In genomic region chr3:190318666-190319065, GRCh38 we compare ENCODE assay signal across 2 cellular contexts.
TF ChIP-seq lines count a peak whose summit lies in the region.

No MANE protein-coding gene starts in this region.

TF ChIP-seq in GM12878, 131 proteins besides CTCF, POLR2A, EP300 and RAD21 (continues in another document):
- TF ChIP-seq, protein P1, sequence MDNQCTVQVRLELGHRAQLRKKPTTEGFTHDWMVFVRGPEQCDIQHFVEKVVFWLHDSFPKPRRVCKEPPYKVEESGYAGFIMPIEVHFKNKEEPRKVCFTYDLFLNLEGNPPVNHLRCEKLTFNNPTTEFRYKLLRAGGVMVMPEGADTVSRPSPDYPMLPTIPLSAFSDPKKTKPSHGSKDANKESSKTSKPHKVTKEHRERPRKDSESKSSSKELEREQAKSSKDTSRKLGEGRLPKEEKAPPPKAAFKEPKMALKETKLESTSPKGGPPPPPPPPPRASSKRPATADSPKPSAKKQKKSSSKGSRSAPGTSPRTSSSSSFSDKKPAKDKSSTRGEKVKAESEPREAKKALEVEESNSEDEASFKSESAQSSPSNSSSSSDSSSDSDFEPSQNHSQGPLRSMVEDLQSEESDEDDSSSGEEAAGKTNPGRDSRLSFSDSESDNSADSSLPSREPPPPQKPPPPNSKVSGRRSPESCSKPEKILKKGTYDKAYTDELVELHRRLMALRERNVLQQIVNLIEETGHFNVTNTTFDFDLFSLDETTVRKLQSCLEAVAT (IDR thresholded peaks at IDR 0.05), result no peak
- TF ChIP-seq MTA2 (IDR thresholded peaks at IDR 0.05; ENCODE audit: low read depth) (peak; percentile 38; the same call in 1 of the 2 replicates), NR2C1 (IDR thresholded peaks at IDR 0.05) (no peak), RUNX3 (IDR thresholded peaks at IDR 0.05; ENCODE audit: low read length) (no peak), ASH2L (IDR thresholded peaks at IDR 0.05; ENCODE audit: borderline replicate concordance, low read depth) (no peak), HCFC1 (IDR thresholded peaks at IDR 0.05; ENCODE audit: low read length) (no peak), ZBED1 (IDR thresholded peaks at IDR 0.05; ENCODE audit: borderline replicate concordance) (no peak), SREBF1 (IDR thresholded peaks at IDR 0.05; ENCODE audit: low read length) (no peak), SPI1 (IDR thresholded peaks at IDR 0.05; ENCODE audit: borderline replicate concordance, insufficient read depth, low read depth, low read length) (no peak)
- TF ChIP-seq, protein P2, sequence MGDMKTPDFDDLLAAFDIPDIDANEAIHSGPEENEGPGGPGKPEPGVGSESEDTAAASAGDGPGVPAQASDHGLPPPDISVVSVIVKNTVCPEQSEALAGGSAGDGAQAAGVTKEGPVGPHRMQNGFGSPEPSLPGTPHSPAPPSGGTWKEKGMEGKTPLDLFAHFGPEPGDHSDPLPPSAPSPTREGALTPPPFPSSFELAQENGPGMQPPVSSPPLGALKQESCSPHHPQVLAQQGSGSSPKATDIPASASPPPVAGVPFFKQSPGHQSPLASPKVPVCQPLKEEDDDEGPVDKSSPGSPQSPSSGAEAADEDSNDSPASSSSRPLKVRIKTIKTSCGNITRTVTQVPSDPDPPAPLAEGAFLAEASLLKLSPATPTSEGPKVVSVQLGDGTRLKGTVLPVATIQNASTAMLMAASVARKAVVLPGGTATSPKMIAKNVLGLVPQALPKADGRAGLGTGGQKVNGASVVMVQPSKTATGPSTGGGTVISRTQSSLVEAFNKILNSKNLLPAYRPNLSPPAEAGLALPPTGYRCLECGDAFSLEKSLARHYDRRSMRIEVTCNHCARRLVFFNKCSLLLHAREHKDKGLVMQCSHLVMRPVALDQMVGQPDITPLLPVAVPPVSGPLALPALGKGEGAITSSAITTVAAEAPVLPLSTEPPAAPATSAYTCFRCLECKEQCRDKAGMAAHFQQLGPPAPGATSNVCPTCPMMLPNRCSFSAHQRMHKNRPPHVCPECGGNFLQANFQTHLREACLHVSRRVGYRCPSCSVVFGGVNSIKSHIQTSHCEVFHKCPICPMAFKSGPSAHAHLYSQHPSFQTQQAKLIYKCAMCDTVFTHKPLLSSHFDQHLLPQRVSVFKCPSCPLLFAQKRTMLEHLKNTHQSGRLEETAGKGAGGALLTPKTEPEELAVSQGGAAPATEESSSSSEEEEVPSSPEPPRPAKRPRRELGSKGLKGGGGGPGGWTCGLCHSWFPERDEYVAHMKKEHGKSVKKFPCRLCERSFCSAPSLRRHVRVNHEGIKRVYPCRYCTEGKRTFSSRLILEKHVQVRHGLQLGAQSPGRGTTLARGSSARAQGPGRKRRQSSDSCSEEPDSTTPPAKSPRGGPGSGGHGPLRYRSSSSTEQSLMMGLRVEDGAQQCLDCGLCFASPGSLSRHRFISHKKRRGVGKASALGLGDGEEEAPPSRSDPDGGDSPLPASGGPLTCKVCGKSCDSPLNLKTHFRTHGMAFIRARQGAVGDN (IDR thresholded peaks at IDR 0.05), result no peak
- TF ChIP-seq, protein P3, sequence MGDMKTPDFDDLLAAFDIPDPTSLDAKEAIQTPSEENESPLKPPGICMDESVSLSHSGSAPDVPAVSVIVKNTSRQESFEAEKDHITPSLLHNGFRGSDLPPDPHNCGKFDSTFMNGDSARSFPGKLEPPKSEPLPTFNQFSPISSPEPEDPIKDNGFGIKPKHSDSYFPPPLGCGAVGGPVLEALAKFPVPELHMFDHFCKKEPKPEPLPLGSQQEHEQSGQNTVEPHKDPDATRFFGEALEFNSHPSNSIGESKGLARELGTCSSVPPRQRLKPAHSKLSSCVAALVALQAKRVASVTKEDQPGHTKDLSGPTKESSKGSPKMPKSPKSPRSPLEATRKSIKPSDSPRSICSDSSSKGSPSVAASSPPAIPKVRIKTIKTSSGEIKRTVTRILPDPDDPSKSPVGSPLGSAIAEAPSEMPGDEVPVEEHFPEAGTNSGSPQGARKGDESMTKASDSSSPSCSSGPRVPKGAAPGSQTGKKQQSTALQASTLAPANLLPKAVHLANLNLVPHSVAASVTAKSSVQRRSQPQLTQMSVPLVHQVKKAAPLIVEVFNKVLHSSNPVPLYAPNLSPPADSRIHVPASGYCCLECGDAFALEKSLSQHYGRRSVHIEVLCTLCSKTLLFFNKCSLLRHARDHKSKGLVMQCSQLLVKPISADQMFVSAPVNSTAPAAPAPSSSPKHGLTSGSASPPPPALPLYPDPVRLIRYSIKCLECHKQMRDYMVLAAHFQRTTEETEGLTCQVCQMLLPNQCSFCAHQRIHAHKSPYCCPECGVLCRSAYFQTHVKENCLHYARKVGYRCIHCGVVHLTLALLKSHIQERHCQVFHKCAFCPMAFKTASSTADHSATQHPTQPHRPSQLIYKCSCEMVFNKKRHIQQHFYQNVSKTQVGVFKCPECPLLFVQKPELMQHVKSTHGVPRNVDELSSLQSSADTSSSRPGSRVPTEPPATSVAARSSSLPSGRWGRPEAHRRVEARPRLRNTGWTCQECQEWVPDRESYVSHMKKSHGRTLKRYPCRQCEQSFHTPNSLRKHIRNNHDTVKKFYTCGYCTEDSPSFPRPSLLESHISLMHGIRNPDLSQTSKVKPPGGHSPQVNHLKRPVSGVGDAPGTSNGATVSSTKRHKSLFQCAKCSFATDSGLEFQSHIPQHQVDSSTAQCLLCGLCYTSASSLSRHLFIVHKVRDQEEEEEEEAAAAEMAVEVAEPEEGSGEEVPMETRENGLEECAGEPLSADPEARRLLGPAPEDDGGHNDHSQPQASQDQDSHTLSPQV (IDR thresholded peaks at IDR 0.05), result no peak

TF ChIP-seq in liver, 16 proteins besides CTCF, POLR2A, EP300 and RAD21:
- TF ChIP-seq YY1 (IDR thresholded peaks at IDR 0.05), result no peak
